9 cellular contexts compared by ENCODE assay signal in the genomic region with DNA sequence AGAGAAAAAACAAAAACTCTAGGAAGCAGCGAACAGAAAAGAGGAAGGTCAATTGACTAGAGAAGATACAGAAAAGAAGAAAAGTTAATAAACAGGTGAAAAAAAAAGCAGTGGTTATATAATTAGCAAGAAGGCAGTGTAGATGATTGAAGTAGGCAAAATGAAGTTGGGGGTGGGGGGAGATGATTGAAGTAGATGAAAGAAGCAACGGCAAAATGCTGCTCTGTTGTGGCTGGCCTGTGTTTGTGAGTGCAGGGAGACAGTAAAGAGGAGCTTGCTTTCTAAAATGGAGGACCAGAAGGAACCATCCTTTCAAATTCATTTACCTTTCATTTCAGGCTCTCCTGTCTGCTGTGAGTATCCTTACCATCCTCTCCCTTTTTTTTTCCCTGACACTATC. TPM values are rescaled to one million over a fixed set of nuclear protein-coding genes. Genes with fewer than 3 reads are reported as not detected.
DNase-seq lines count a peak whose midpoint lies in the region; ATAC-seq and TF ChIP-seq lines count a peak whose summit lies in the region.
"Had no signal": no experiment of that assay in that cellular context is flagged by ENCODE, and none has a peak within 500 bp of the region (broad histone marks: within the 10 kb centered on the region; RNA-seq: fewer than 3 reads in every experiment).

No MANE protein-coding gene starts in this region.

- DNase-seq in Karpas-422 (peak; percentile 86), GF-D8 (lab: John Stamatoyannopoulos, UW) (no peak)
- peak; percentile 37 for DNase-seq in activated CD4-positive, alpha-beta T cell treated with anti-CD3 and anti-CD28 coated beads for 1 hour
- DNase-seq in stimulated activated naive CD4-positive, alpha-beta T cell treated with Interleukin-2 at 50 U/mL for 16 hours (lab: John Stamatoyannopoulos, UW): peak; percentile 22

- H4K20me1 ChIP-seq in Karpas-422 (ENCODE audit: insufficient read depth, low read depth, low read length): no peaks in the 10 kb centered on the region

- peaks cover 48% of the 10 kb centered on the region for H3K4me1 Mint-ChIP-seq in dendritic cell treated with granulocyte-macrophage colony-stimulating factor and Interleukin-4, amounts not matched to agents 40 ng/mL and 50 ng/mL, for 4 days (ENCODE audit: low read depth)
- H3K4me1 Mint-ChIP-seq: neural crest cell had no signal

- peaks cover 6% of the 10 kb centered on the region; the same call in 1 of the 2 replicates for H3K36me3 ChIP-seq in Karpas-422 (ENCODE audit: insufficient read depth, low read length)
- H3K36me3 ChIP-seq in gastroesophageal sphincter: no peaks in the 10 kb centered on the region

- peak overlapping the region; percentile 73 for H3K4me2 ChIP-seq in Karpas-422 (ENCODE audit: low read depth, low read length, poor library complexity, severe bottlenecking)

- H3K27me3 Mint-ChIP-seq in dendritic cell treated with granulocyte-macrophage colony-stimulating factor and Interleukin-4, amounts not matched to agents 40 ng/mL and 50 ng/mL, for 4 days: no peaks in the 10 kb centered on the region

- ATAC-seq in GM19351 (IDR thresholded peaks at IDR 0.05; ENCODE audit: unreplicated experiment) (no peak), HG03565 (IDR thresholded peaks at IDR 0.05; ENCODE audit: unreplicated experiment) (no peak), gastroesophageal sphincter (no peak)

- intact Hi-C loops in dendritic cell treated with granulocyte-macrophage colony-stimulating factor and Interleukin-4, amounts not matched to agents 40 ng/mL and 50 ng/mL, for 4 days (cut with micrococcal nuclease): no loop called here

- H3K27me3 ChIP-seq in Karpas-422 (ENCODE audit: low read length) (no peaks in the 10 kb centered on the region), gastroesophageal sphincter (no peaks in the 10 kb centered on the region)

- H3K27ac Mint-ChIP-seq in dendritic cell treated with granulocyte-macrophage colony-stimulating factor and Interleukin-4, amounts not matched to agents 40 ng/mL and 50 ng/mL, for 4 days: peak overlapping the region; percentile 97

- H3K27ac ChIP-seq in Karpas-422 (ENCODE audit: low read length): peak overlapping the region; percentile 99
- H3K27ac ChIP-seq in gastroesophageal sphincter: peak overlapping the region in 1 of 4 donors; percentile 8

- peaks cover 96% of the 10 kb centered on the region for H3K4me1 ChIP-seq in Karpas-422 (ENCODE audit: low read length)
- no peaks in the 10 kb centered on the region for H3K4me1 ChIP-seq in gastroesophageal sphincter

- no peaks in the 10 kb centered on the region for H3K9me2 ChIP-seq in Karpas-422 (replicated peaks; ENCODE audit: insufficient read depth, low read length)

- no peak overlapping the region for H2AFZ ChIP-seq in Karpas-422 (ENCODE audit: low read length)

- no peaks in the 10 kb centered on the region for H3K9me3 Mint-ChIP-seq in dendritic cell treated with granulocyte-macrophage colony-stimulating factor and Interleukin-4, amounts not matched to agents 40 ng/mL and 50 ng/mL, for 4 days
- H3K9me3 Mint-ChIP-seq: neural crest cell had no signal

- H3K4me3 ChIP-seq in Karpas-422 (ENCODE audit: low read length): peak overlapping the region; percentile 52
- H3K4me3 ChIP-seq in gastroesophageal sphincter: peak overlapping the region in 1 of 2 donors; percentile 8

- WGBS in gastroesophageal sphincter (ENCODE audit: low coverage in 1 of 2), 2 donors: 53 to 75% methylated on average over 2 of the region's 2 CpGs

- no peak for TF ChIP-seq CTCF in gastroesophageal sphincter (IDR thresholded peaks at IDR 0.05)

- TF ChIP-seq POLR2A in gastroesophageal sphincter (IDR thresholded peaks at IDR 0.05): no peak

- H3K36me3 Mint-ChIP-seq in dendritic cell treated with granulocyte-macrophage colony-stimulating factor and Interleukin-4, amounts not matched to agents 40 ng/mL and 50 ng/mL, for 4 days (ENCODE audit: low read depth): peaks cover 68% of the 10 kb centered on the region

- no peak for TF ChIP-seq EP300 in gastroesophageal sphincter (IDR thresholded peaks at IDR 0.05)

- peak overlapping the region; percentile 70 for H3K9ac ChIP-seq in Karpas-422 (ENCODE audit: low read length)

- H3K79me2 ChIP-seq in Karpas-422 (ENCODE audit: low read length): peaks cover 19% of the 10 kb centered on the region

- H3K4me3 Mint-ChIP-seq in dendritic cell treated with granulocyte-macrophage colony-stimulating factor and Interleukin-4, amounts not matched to agents 40 ng/mL and 50 ng/mL, for 4 days: peak overlapping the region; percentile 84
- H3K4me3 Mint-ChIP-seq: neural crest cell had no signal

- no peaks in the 10 kb centered on the region for H3K9me3 ChIP-seq in Karpas-422 (ENCODE audit: low read length)
- no peaks in the 10 kb centered on the region for H3K9me3 ChIP-seq in gastroesophageal sphincter

RNA-seq across cellular contexts. Expression of a gene that starts 3.6 kb away (rescaled TPM):
- 0.76 and 5.0 TPM in 2 replicates for total RNA-seq in Karpas-422 (2014; rRNA removed; shearing (Covaris generic); ENCODE audit: low replicate concordance)
- 10 to 100 TPM in 2 of 4 donors, 1 to 10 TPM in 2; 3.1 to 12.7 (median 8.9) TPM for total RNA-seq in gastroesophageal sphincter
- total RNA-seq: neural crest cell had no signal

RNA-seq across cellular contexts. Expression of a gene that starts 11.2 kb away (rescaled TPM):
- not detected in 2 replicates for total RNA-seq in Karpas-422 (2014; rRNA removed; shearing (Covaris generic); ENCODE audit: low replicate concordance)
- total RNA-seq in gastroesophageal sphincter: 10 to 100 TPM in 1 of 4 donors, 1 to 10 TPM in 2, under 1 TPM in 1; 0.31 to 13.6 (median 5.3) TPM
- total RNA-seq: neural crest cell had no signal

RNA-seq across cellular contexts. Expression of a gene that starts 13.2 kb away (rescaled TPM):
- 0.11 TPM in 1 of 2 replicates, not detected in the other for total RNA-seq in Karpas-422 (2014; rRNA removed; shearing (Covaris generic); ENCODE audit: low replicate concordance)
- total RNA-seq in gastroesophageal sphincter: not detected
- total RNA-seq: neural crest cell had no signal
